In the genomic region with DNA sequence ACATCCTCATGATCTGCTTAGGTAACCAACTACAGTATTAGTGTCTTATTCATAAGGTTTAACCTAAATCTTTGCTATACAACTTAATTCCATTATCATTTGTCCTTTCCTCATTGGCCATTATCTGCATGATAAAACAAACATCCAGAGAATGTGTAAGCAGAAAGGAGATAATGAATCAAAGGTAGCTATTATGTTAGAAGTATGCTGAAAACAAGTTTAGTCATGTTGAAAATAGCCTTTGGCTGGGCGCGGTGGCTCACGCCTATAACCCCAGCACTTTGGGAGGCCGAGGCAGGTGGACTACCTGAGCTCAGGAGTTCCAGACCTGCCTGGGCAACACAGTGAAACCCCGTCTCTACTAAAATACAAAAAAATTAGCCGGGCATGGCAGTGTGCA, we compare ENCODE assay signal across 31 cellular contexts.
DNase-seq lines count a peak whose midpoint lies in the region; ATAC-seq, FAIRE-seq and TF ChIP-seq lines count a peak whose summit lies in the region.
"Had no signal": no experiment of that assay in that cellular context is flagged by ENCODE, and none has a peak within 500 bp of the region (broad histone marks: within the 10 kb centered on the region; RNA-seq: fewer than 3 reads in every experiment).

No MANE protein-coding gene starts in this region.

- H3K4me1 ChIP-seq in HAP-1 (peaks cover 39% of the 10 kb centered on the region), PC-3 (ENCODE audit: insufficient read depth, low read length) (no peaks in the 10 kb centered on the region), small intestine (ENCODE audit: control insufficient read depth in 2 of 2, insufficient read depth in 1 of 2, low read depth in 1 of 2, low read length in 1 of 2) (no peaks in the 10 kb centered on the region)

- CTCF ChIA-PET in PC-3 (lab: Charles Lee): no interaction called here

- H4K20me1 ChIP-seq in PC-3 (ENCODE audit: low read length): no peaks in the 10 kb centered on the region; the same call in 1 of the 2 replicates

- no peak overlapping the region for H2AFZ ChIP-seq in PC-3 (ENCODE audit: low read length)

- H3K27me3 ChIP-seq in HAP-1 (ENCODE audit: low read depth): no peaks in the 10 kb centered on the region
- no peaks in the 10 kb centered on the region for H3K27me3 ChIP-seq in PC-3 (ENCODE audit: low read length)
- no peaks in the 10 kb centered on the region for H3K27me3 ChIP-seq in small intestine (ENCODE audit: control insufficient read depth in 2 of 2, insufficient read depth in 2 of 2, low read length in 2 of 2)
- H3K27me3 ChIP-seq: adrenal gland, body of pancreas, dorsolateral prefrontal cortex, left lung, right lobe of liver, uterus had no signal

- POLR2A ChIA-PET in PC-3 (lab: Charles Lee; ENCODE audit: unreplicated experiment): no interaction called here

- H3K9ac ChIP-seq in PC-3 (ENCODE audit: low read length): no peak overlapping the region

- FAIRE-seq in small intestine (lab: Jason Lieb, UNC): no peak
- FAIRE-seq: endometrium, GM12878, HepG2 had no signal

- TF ChIP-seq CTCF in PC-3 (conservative IDR thresholded peaks at IDR 0.05; ENCODE audit: low read depth, low read length): no peak

- H3K36me3 ChIP-seq in HAP-1 (replicated peaks) (no peaks in the 10 kb centered on the region), PC-3 (ENCODE audit: low read depth, low read length) (0 out of 2 replicates have a peak, but pooled peaks cover under 1% of the 10 kb centered on the region), small intestine (ENCODE audit: control insufficient read depth in 2 of 2, insufficient read depth in 2 of 2, low read length in 2 of 2) (no peaks in the 10 kb centered on the region)
- H3K36me3 ChIP-seq: adrenal gland, left lung, right lobe of liver, thoracic aorta, uterus had no signal

- 48 to 72% (median 61%) methylated on average over 6 of the region's 6 CpGs for WGBS in small intestine, 3 donors

- ATAC-seq in PC-3 (no peak; the same call in 1 of the 2 replicates), esophagus mucosa (peak; percentile 74), HG02623 (IDR thresholded peaks at IDR 0.05; ENCODE audit: unreplicated experiment) (no peak)
- ATAC-seq: body of pancreas; GM12878; HepG2; left lung; right lobe of liver; SK-N-SH treated with all-trans-retinoic acid at 6 μM for 48 hours; stimulated activated naive CD8-positive, alpha-beta T cell treated with anti-CD3 and anti-CD28 coated beads, Interleukin-15, amount 100 ng/mL, for 72 hours had no signal

- no peaks in the 10 kb centered on the region for H3K9me2 ChIP-seq in PC-3 (replicated peaks; ENCODE audit: low read length)

- no TSS peak for BruUV-seq in PC-3 (replicated peaks; lab: Mats Ljungman, UMichigan)

- in situ Hi-C loops in HAP-1 (cut with MboI; ENCODE audit: low sequenced_read_pairs): no loop called here

- no peaks in the 10 kb centered on the region for H3F3A ChIP-seq in PC-3 (ENCODE audit: low read length, unreplicated experiment)

- peaks cover 46% of the 10 kb centered on the region for H3K79me2 ChIP-seq in PC-3 (ENCODE audit: low read length)

- intact Hi-C loops in PC-3 (cut with micrococcal nuclease): no loop called here

- peak; percentile 48 to 84 for DNase-seq in HAP-1 (ENCODE audit: low spot score in 2 of 2)
- DNase-seq in PC-3: peak; percentile 27
- peak; percentile 27 for DNase-seq in small intestine
- no peak for DNase-seq in NK-92 treated with Interleukin-12 subunit alpha and Interleukin-12 subunit beta, amount 100 ng/mL, for 24 hours (lab: John Stamatoyannopoulos, UW)
- DNase-seq in NCI-H2029 (lab: John Stamatoyannopoulos, UW): no peak
- DNase-seq: activated CD4-positive, alpha-beta memory T cell treated with anti-CD3 and anti-CD28 coated beads for 36 hours; activated CD4-positive, alpha-beta T cell treated with anti-CD3 and anti-CD28 coated beads for 1 hour; activated naive CD4-positive, alpha-beta T cell treated with anti-CD3 and anti-CD28 coated beads for 36 hours; adrenal gland; body of pancreas; CD8-positive, alpha-beta memory T cell; DMS153; dorsolateral prefrontal cortex; H7; Karpas-422; left lung; mesendoderm; NCI-H1417 treated with DMSO at 0.1 percent for 48 hours; NCI-H446; right lobe of liver; stimulated activated CD4-positive, alpha-beta T cell treated with anti-CD3 and anti-CD28 coated beads, Interleukin-12 subunit alpha, Interleukin-12 subunit beta, amount 100 ng/mL, for 4 hours; stimulated activated CD4-positive, alpha-beta T cell treated with anti-CD3 and anti-CD28 coated beads, Interleukin-2, amount 100 ng/mL, for 48 hours; stimulated activated naive CD8-positive, alpha-beta T cell treated with anti-CD3 and anti-CD28 coated beads, Interleukin-15, amount 100 ng/mL, for 72 hours; uterus had no signal

- H3K9me3 ChIP-seq in HAP-1: no peaks in the 10 kb centered on the region
- H3K9me3 ChIP-seq in PC-3 (ENCODE audit: low read length): no peaks in the 10 kb centered on the region
- H3K9me3 ChIP-seq in small intestine (ENCODE audit: control insufficient read depth, low read depth): no peaks in the 10 kb centered on the region
- H3K9me3 ChIP-seq: adrenal gland, body of pancreas, left lung, right lobe of liver, thoracic aorta, uterus had no signal

- H3K4me2 ChIP-seq in PC-3 (ENCODE audit: low read length): no peak overlapping the region

- no peak overlapping the region for H3K27ac ChIP-seq in PC-3 (ENCODE audit: low read length)
- H3K27ac ChIP-seq in small intestine (ENCODE audit: low read depth in 1 of 2, low read length in 1 of 2): no peak overlapping the region
- H3K27ac ChIP-seq: adrenal gland, body of pancreas, left lung, right lobe of liver, uterus had no signal

- no peak overlapping the region for H3K4me3 ChIP-seq in HAP-1
- H3K4me3 ChIP-seq in PC-3 (ENCODE audit: low read length): no peak overlapping the region
- no peak overlapping the region for H3K4me3 ChIP-seq in small intestine (ENCODE audit: low read depth in 1 of 2, low read length in 2 of 2)
- H3K4me3 ChIP-seq: adrenal gland, body of pancreas, dorsolateral prefrontal cortex, GM12878, left lung, right lobe of liver, thoracic aorta, uterus had no signal

Comparison
In these comparisons a context has a peak if more than half of its experiments do, and no peak if none do; other contexts are left out.
1. DNase-seq: peak in HAP-1 (2 of 2), PC-3 (single experiment) and small intestine (single experiment); none in NK-92 treated with Interleukin-12 subunit alpha and Interleukin-12 subunit beta, amount 100 ng/mL, for 24 hours (single experiment) and NCI-H2029 (single experiment).